1 cellular context compared by ENCODE assay signal in the genomic region with DNA sequence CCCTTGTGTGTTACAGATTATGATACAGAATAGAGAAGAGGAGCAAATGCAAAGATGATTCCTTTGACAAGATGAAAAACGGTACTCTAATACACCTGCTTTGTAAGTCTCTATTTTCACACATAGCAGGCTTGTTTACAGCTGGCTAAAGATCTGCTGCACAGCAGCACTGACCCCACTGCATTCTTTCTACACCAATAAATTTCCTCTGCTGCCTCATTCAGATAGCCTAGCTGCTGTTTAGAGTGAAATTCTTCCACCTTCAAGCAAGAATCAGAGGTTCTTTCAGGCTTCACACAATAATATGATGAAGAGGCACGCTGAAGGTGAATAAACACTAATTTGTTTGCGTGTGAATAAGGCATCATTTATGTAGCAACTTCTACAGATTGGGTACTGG.
TF ChIP-seq lines count a peak whose summit lies in the region.

No MANE protein-coding gene starts in this region.

TF ChIP-seq in GM12878, 131 proteins besides CTCF, POLR2A, EP300 and RAD21:
- TF ChIP-seq CHD4 (IDR thresholded peaks at IDR 0.05) (no peak), EGR1 (IDR thresholded peaks at IDR 0.05; ENCODE audit: borderline replicate concordance in 1 of 2, low read depth in 2 of 2, low read length in 2 of 2) (no peak)
TF ChIP-seq in GM12878: peak in this region for 0.
